In the genomic region with DNA sequence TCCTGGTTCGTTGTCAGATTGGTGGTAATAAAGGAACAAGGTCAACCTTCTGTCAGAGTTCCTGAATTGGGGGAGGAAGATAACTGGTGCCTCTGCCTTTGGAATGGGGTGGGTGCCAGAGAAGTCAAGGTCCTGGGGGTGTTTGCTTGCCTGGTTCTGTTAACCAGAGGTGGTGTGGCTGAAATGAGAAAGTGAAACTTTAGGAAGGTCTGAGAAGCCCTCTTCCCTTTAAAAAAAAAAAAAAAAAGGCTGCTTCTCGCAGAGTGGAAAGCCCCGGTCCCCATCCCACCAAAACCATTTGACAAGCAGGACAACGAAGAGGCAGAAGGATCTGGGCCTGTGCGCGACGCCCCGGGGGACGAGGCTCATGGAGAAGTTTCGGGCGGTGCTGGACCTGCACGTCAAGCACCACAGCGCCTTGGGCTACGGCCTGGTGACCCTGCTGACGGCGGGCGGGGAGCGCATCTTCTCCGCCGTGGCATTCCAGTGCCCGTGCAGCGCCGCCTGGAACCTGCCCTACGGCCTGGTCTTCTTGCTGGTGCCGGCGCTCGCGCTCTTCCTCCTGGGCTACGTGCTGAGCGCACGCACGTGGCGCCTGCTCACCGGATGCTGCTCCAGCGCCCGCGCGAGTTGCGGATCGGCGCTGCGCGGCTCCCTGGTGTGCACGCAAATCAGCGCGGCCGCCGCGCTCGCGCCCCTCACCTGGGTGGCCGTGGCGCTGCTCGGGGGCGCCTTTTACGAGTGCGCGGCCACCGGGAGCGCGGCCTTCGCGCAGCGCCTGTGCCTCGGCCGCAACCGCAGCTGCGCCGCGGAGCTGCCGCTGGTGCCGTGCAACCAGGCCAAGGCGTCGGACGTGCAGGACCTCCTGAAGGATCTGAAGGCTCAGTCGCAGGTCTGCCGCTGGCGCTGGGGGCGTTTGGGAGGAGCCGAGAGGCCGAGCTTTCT, we compare ENCODE assay signal across 9 cellular contexts. TPM values are rescaled to one million over a fixed set of nuclear protein-coding genes. Genes with fewer than 3 reads are reported as not detected.
A peak's percentile ranks its signal among the peaks of the same experiment; 100 is the strongest.
DNase-seq lines count a peak whose midpoint lies in the region; ATAC-seq and TF ChIP-seq lines count a peak whose summit lies in the region.
"Had no signal": no experiment of that assay in that cellular context is flagged by ENCODE, and none has a peak within 500 bp of the region (broad histone marks: within the 10 kb centered on the region; RNA-seq: fewer than 3 reads in every experiment).

No MANE protein-coding gene starts in this region.

- no peak overlapping the region for H3K9ac ChIP-seq in muscle layer of colon (ENCODE audit: low read length)

- POLR2A ChIA-PET in activated CD4-positive, alpha-beta T cell treated with anti-CD3 and anti-CD28 coated beads, Interleukin-2, amount 10 ng/mL, durations not matched to agents 7 days and 5 days (lab: Charles Lee) = no interaction called here

- H3K9me3 ChIP-seq in muscle layer of colon (ENCODE audit: low read length) = no peaks in the 10 kb centered on the region

- TF ChIP-seq CTCF in epithelial cell of proximal tubule (conservative IDR thresholded peaks at IDR 0.05; ENCODE audit: low read depth, low read length) = no peak

- H3K4me3 ChIP-seq in epithelial cell of proximal tubule (ENCODE audit: low read depth, low read length) = peak overlapping the region; percentile 50
- H3K4me3 ChIP-seq in muscle layer of colon (ENCODE audit: low read depth in 1 of 2, low read length in 2 of 2) = peak overlapping the region; percentile 41 to 52

- peak overlapping the region; percentile 87 for H3K27ac Mint-ChIP-seq in activated CD4-positive, alpha-beta T cell treated with anti-CD3 and anti-CD28 coated beads, Interleukin-2, amount 10 ng/mL, durations not matched to agents 7 days and 5 days

- CTCF ChIA-PET in activated CD4-positive, alpha-beta T cell treated with anti-CD3 and anti-CD28 coated beads, Interleukin-2, amount 10 ng/mL, durations not matched to agents 7 days and 5 days (lab: Charles Lee) = interaction anchor here (0.6 to 1.1 kb wide), 2 partner anchors 12 to 228 kb away, joined by 3 to 5 read pairs; no protein-coding TSS in a partner anchor

- H3K9me3 Mint-ChIP-seq in activated CD4-positive, alpha-beta T cell treated with anti-CD3 and anti-CD28 coated beads, Interleukin-2, amount 10 ng/mL, durations not matched to agents 7 days and 5 days = no peaks in the 10 kb centered on the region

- no peak for TF ChIP-seq RAD21 in Ishikawa (IDR thresholded peaks at IDR 0.05; ENCODE audit: low read depth)

- H3K27ac ChIP-seq in muscle layer of colon (ENCODE audit: low read depth, low read length) = peak overlapping the region; percentile 58

- peak overlapping the region; percentile 68 for H3K4me3 Mint-ChIP-seq in activated CD4-positive, alpha-beta T cell treated with anti-CD3 and anti-CD28 coated beads, Interleukin-2, amount 10 ng/mL, durations not matched to agents 7 days and 5 days

- peaks cover 21% of the 10 kb centered on the region for H3K27me3 Mint-ChIP-seq in activated CD4-positive, alpha-beta T cell treated with anti-CD3 and anti-CD28 coated beads, Interleukin-2, amount 10 ng/mL, durations not matched to agents 7 days and 5 days

- peak; percentile 88 for ATAC-seq in GM21515 (IDR thresholded peaks at IDR 0.05; ENCODE audit: unreplicated experiment)

- H3K4me1 ChIP-seq in muscle layer of colon (ENCODE audit: insufficient read depth, low read length) = no peaks in the 10 kb centered on the region

- H3K36me3 Mint-ChIP-seq in activated CD4-positive, alpha-beta T cell treated with anti-CD3 and anti-CD28 coated beads, Interleukin-2, amount 10 ng/mL, durations not matched to agents 7 days and 5 days (ENCODE audit: low read depth) = peaks cover 12% of the 10 kb centered on the region

- H3K36me3 ChIP-seq in muscle layer of colon (ENCODE audit: insufficient read depth, low read length) = no peaks in the 10 kb centered on the region

- H3K27me3 ChIP-seq in muscle layer of colon (ENCODE audit: control insufficient read depth in 1 of 2, insufficient read depth in 2 of 2, low read length in 2 of 2) = peaks cover 0 to 13% of the 10 kb centered on the region in 2 donors

- DNase-seq in ELF-1 (ENCODE audit: low read depth, low spot score) = peak; percentile 92
- DNase-seq in activated CD4-positive, alpha-beta T cell treated with anti-CD3 and anti-CD28 coated beads, Interleukin-2, amount 10 ng/mL, durations not matched to agents 7 days and 5 days = peak; percentile 63
- no peak for DNase-seq in epithelial cell of proximal tubule (ENCODE audit: low read depth)
- DNase-seq in stimulated activated naive CD4-positive, alpha-beta T cell treated with Interleukin-2 at 50 U/mL for 16 hours (lab: John Stamatoyannopoulos, UW) = peak; percentile 9
- DNase-seq in NCI-H187 (lab: John Stamatoyannopoulos, UW) = no peak

- no peak for TF ChIP-seq EP300 in Ishikawa (IDR thresholded peaks at IDR 0.05; ENCODE audit: borderline replicate concordance)

- H3K4me1 Mint-ChIP-seq in activated CD4-positive, alpha-beta T cell treated with anti-CD3 and anti-CD28 coated beads, Interleukin-2, amount 10 ng/mL, durations not matched to agents 7 days and 5 days = peaks cover 60% of the 10 kb centered on the region

TF ChIP-seq in Ishikawa, 13 proteins besides CTCF, POLR2A, EP300 and RAD21:
- TF ChIP-seq TCF12 (IDR thresholded peaks at IDR 0.05; ENCODE audit: low read depth) = no peak
- TF ChIP-seq, protein P1, sequence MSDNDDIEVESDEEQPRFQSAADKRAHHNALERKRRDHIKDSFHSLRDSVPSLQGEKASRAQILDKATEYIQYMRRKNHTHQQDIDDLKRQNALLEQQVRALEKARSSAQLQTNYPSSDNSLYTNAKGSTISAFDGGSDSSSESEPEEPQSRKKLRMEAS (IDR thresholded peaks at IDR 0.05) = peak; percentile 20; the same call in 1 of the 2 replicates
TF ChIP-seq in Ishikawa: peak in this region for 1.

RNA-seq across cellular contexts. Expression of a gene that starts 0.7 kb away (rescaled TPM):
- total RNA-seq in activated CD4-positive, alpha-beta T cell treated with anti-CD3 and anti-CD28 coated beads, Interleukin-2, amount 10 ng/mL, durations not matched to agents 7 days and 5 days = 10 to 100 TPM in 1 of 2 experiments, 1 to 10 TPM in 1; 7.7 to 10.3 TPM
- 0.35 and 4.8 TPM in 2 replicates for total RNA-seq in epithelial cell of proximal tubule

RNA-seq across cellular contexts. Expression of a gene that starts 49.6 kb away (rescaled TPM):
- not detected for total RNA-seq in activated CD4-positive, alpha-beta T cell treated with anti-CD3 and anti-CD28 coated beads, Interleukin-2, amount 10 ng/mL, durations not matched to agents 7 days and 5 days
- total RNA-seq in epithelial cell of proximal tubule = 0.07 and 0.12 TPM in 2 replicates
- total RNA-seq: T-helper 2 cell treated with Interferon-gamma antibody and Interleukin-4, amounts not matched to agents 100 ng/mL and 5 ng/mL, for 36 hours had no signal

Comparison
In these comparisons a context has a peak if more than half of its experiments do, and no peak if none do; other contexts are left out.
1. DNase-seq: peak in ELF-1 (single experiment), activated CD4-positive, alpha-beta T cell treated with anti-CD3 and anti-CD28 coated beads, Interleukin-2, amount 10 ng/mL, durations not matched to agents 7 days and 5 days (single experiment) and stimulated activated naive CD4-positive, alpha-beta T cell treated with Interleukin-2 at 50 U/mL for 16 hours (single experiment); none in epithelial cell of proximal tubule (single experiment) and NCI-H187 (0 of 2).